22 cellular contexts compared by ENCODE assay signal in the genomic region with DNA sequence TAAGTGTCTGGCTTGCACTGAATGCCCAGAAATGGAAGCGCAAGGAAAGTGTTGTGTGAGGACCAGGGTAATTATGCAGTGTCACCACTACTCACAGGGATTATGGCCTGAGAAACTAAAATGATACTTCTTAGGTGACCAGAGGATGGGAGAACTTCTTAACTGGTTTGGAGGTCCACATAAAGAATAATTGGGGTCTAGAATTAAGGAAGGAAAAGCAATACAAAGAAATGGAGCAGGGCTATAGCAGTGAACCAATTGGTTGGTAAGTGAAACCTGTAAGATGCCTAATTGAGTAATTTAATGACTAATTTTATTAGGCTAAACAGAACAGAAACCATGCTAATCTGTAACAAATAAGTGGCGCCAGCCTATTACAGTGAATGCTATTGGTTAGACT. TPM values are rescaled to one million over a fixed set of nuclear protein-coding genes. Genes with fewer than 3 reads are reported as not detected.
DNase-seq lines count a peak whose midpoint lies in the region; ATAC-seq and TF ChIP-seq lines count a peak whose summit lies in the region.
"Had no signal": no experiment of that assay in that cellular context is flagged by ENCODE, and none has a peak within 500 bp of the region (broad histone marks: within the 10 kb centered on the region; RNA-seq: fewer than 3 reads in every experiment).

No MANE protein-coding gene starts in this region.

- POLR2A ChIA-PET in CD8-positive, alpha-beta memory T cell (lab: Charles Lee), result no interaction called here
- POLR2A ChIA-PET in naive thymus-derived CD8-positive, alpha-beta T cell (lab: Charles Lee), result interaction anchor here (0.5 kb wide), 1 partner anchor 421 kb away, joined by 3 read pairs; no protein-coding TSS in a partner anchor

- H3K9me3 ChIP-seq in CD4-positive, CD25-positive, alpha-beta regulatory T cell (ENCODE audit: control insufficient read depth in 2 of 2, low read length in 2 of 2), result no peaks in the 10 kb centered on the region
- H3K9me3 ChIP-seq in CD8-positive, alpha-beta memory T cell (ENCODE audit: low read length), result no peaks in the 10 kb centered on the region
- H3K9me3 ChIP-seq: body of pancreas, colonic mucosa, esophagus muscularis mucosa, gastroesophageal sphincter, pancreas, tibial artery had no signal

- H3K36me3 Mint-ChIP-seq in CD4-positive, CD25-positive, alpha-beta regulatory T cell, result no peaks in the 10 kb centered on the region
- H3K36me3 Mint-ChIP-seq in CD8-positive, alpha-beta memory T cell, result peaks cover 0 to 9% (median 6%) of the 10 kb centered on the region in 3 donors
- peaks cover 0 to 19% (median 2%) of the 10 kb centered on the region in 3 donors for H3K36me3 Mint-ChIP-seq in naive thymus-derived CD8-positive, alpha-beta T cell

- H3K9me3 Mint-ChIP-seq in CD4-positive, CD25-positive, alpha-beta regulatory T cell, result no peaks in the 10 kb centered on the region
- H3K9me3 Mint-ChIP-seq in CD8-positive, alpha-beta memory T cell, result no peaks in the 10 kb centered on the region
- H3K9me3 Mint-ChIP-seq in naive thymus-derived CD8-positive, alpha-beta T cell, result no peaks in the 10 kb centered on the region
- H3K9me3 Mint-ChIP-seq: activated T-helper 17 cell treated with anti-CD3 and anti-CD28 coated beads, Interleukin-2, amount 50 U/mL, for 72 hours; stimulated activated naive CD8-positive, alpha-beta T cell treated with anti-CD3 and anti-CD28 coated beads, Interleukin-15, amount 100 ng/mL, for 72 hours had no signal

- no peaks in the 10 kb centered on the region for H3K27me3 ChIP-seq in CD4-positive, CD25-positive, alpha-beta regulatory T cell (ENCODE audit: control insufficient read depth, insufficient read depth, low read length)
- no peaks in the 10 kb centered on the region for H3K27me3 ChIP-seq in CD8-positive, alpha-beta memory T cell (ENCODE audit: insufficient read depth, low read length, poor library complexity, severe bottlenecking)
- H3K27me3 ChIP-seq: body of pancreas, colonic mucosa, esophagus muscularis mucosa, gastroesophageal sphincter, pancreas, tibial artery had no signal

- CTCF ChIA-PET in CD8-positive, alpha-beta memory T cell (lab: Charles Lee), result no interaction called here

- no peak overlapping the region for H3K4me3 ChIP-seq in CD4-positive, CD25-positive, alpha-beta regulatory T cell (ENCODE audit: low read depth, low read length)
- H3K4me3 ChIP-seq in CD8-positive, alpha-beta memory T cell (ENCODE audit: low read length), result no peak overlapping the region
- H3K4me3 ChIP-seq: body of pancreas, colonic mucosa, esophagus muscularis mucosa, gastroesophageal sphincter, pancreas, tibial artery had no signal

- H3K4me1 ChIP-seq in CD4-positive, CD25-positive, alpha-beta regulatory T cell (ENCODE audit: control insufficient read depth, insufficient read depth, low read length, poor library complexity, severe bottlenecking), result peaks cover 39% of the 10 kb centered on the region
- peaks cover 31% of the 10 kb centered on the region for H3K4me1 ChIP-seq in CD8-positive, alpha-beta memory T cell (ENCODE audit: insufficient read depth, low read length)

- no peak overlapping the region for H3K27ac ChIP-seq in CD4-positive, CD25-positive, alpha-beta regulatory T cell (ENCODE audit: insufficient read depth, low read length, poor library complexity, severe bottlenecking)
- no peak overlapping the region for H3K27ac ChIP-seq in CD8-positive, alpha-beta memory T cell (ENCODE audit: low read depth, low read length)
- H3K27ac ChIP-seq in VCaP, result peak overlapping the region; percentile 32
- H3K27ac ChIP-seq: colonic mucosa, esophagus muscularis mucosa, pancreas, tibial artery had no signal

- peak overlapping the region in 2 of 4 donors; percentile 19 to 23 for H3K4me3 Mint-ChIP-seq in CD4-positive, CD25-positive, alpha-beta regulatory T cell
- H3K4me3 Mint-ChIP-seq in CD8-positive, alpha-beta memory T cell, result peak overlapping the region in 1 of 7 donors; percentile 0
- H3K4me3 Mint-ChIP-seq in naive thymus-derived CD8-positive, alpha-beta T cell, result no peak overlapping the region
- H3K4me3 Mint-ChIP-seq: activated CD8-positive, alpha-beta memory T cell treated with anti-CD3 and anti-CD28 coated beads, Interleukin-2, amount 10 ng/mL, durations not matched to agents 7 days and 5 days; activated T-helper 17 cell treated with anti-CD3 and anti-CD28 coated beads, Interleukin-2, amount 50 U/mL, for 72 hours; stimulated activated naive CD8-positive, alpha-beta T cell treated with anti-CD3 and anti-CD28 coated beads, Interleukin-15, amount 100 ng/mL, for 72 hours had no signal

- no peak for TF ChIP-seq CTCF in VCaP (conservative IDR thresholded peaks at IDR 0.05)

- peaks cover 4% of the 10 kb centered on the region for H3K36me3 ChIP-seq in CD4-positive, CD25-positive, alpha-beta regulatory T cell (ENCODE audit: control insufficient read depth, insufficient read depth, low read length)
- peaks cover 4% of the 10 kb centered on the region for H3K36me3 ChIP-seq in CD8-positive, alpha-beta memory T cell (ENCODE audit: insufficient read depth, low read length)
- H3K36me3 ChIP-seq: colonic mucosa, pancreas had no signal

- no peak for ATAC-seq in CD4-positive, CD25-positive, alpha-beta regulatory T cell (ENCODE audit: low read depth in 2 of 2)
- no peak for ATAC-seq in naive thymus-derived CD8-positive, alpha-beta T cell
- ATAC-seq in HG03108 (IDR thresholded peaks at IDR 0.05; ENCODE audit: unreplicated experiment), result no peak
- ATAC-seq in sciatic nerve, result no peak
- ATAC-seq: activated CD8-positive, alpha-beta memory T cell treated with anti-CD3 and anti-CD28 coated beads, Interleukin-2, amount 10 ng/mL, durations not matched to agents 7 days and 5 days; activated T-helper 17 cell treated with anti-CD3 and anti-CD28 coated beads, Interleukin-2, amount 50 U/mL, for 72 hours; body of pancreas; gastroesophageal sphincter; pancreas; stimulated activated naive CD8-positive, alpha-beta T cell treated with anti-CD3 and anti-CD28 coated beads, Interleukin-15, amount 100 ng/mL, for 72 hours had no signal

- peak overlapping the region; percentile 23 to 94 (median 30) for H3K27ac Mint-ChIP-seq in CD4-positive, CD25-positive, alpha-beta regulatory T cell
- peak overlapping the region; percentile 24 to 89 (median 54) for H3K27ac Mint-ChIP-seq in CD8-positive, alpha-beta memory T cell
- H3K27ac Mint-ChIP-seq in naive thymus-derived CD8-positive, alpha-beta T cell, result peak overlapping the region; percentile 7 to 73 (median 42)
- H3K27ac Mint-ChIP-seq: activated CD8-positive, alpha-beta memory T cell treated with anti-CD3 and anti-CD28 coated beads, Interleukin-2, amount 10 ng/mL, durations not matched to agents 7 days and 5 days; activated T-helper 17 cell treated with anti-CD3 and anti-CD28 coated beads, Interleukin-2, amount 50 U/mL, for 72 hours had no signal

- no peaks in the 10 kb centered on the region for H3K27me3 Mint-ChIP-seq in CD4-positive, CD25-positive, alpha-beta regulatory T cell
- peaks cover 0 to 2% of the 10 kb centered on the region in 2 donors for H3K27me3 Mint-ChIP-seq in CD8-positive, alpha-beta memory T cell
- no peaks in the 10 kb centered on the region for H3K27me3 Mint-ChIP-seq in naive thymus-derived CD8-positive, alpha-beta T cell
- H3K27me3 Mint-ChIP-seq: activated CD8-positive, alpha-beta memory T cell treated with anti-CD3 and anti-CD28 coated beads, Interleukin-2, amount 10 ng/mL, durations not matched to agents 7 days and 5 days; activated T-helper 17 cell treated with anti-CD3 and anti-CD28 coated beads, Interleukin-2, amount 50 U/mL, for 72 hours; stimulated activated naive CD8-positive, alpha-beta T cell treated with anti-CD3 and anti-CD28 coated beads, Interleukin-15, amount 100 ng/mL, for 72 hours had no signal

- no peak for DNase-seq in CD4-positive, CD25-positive, alpha-beta regulatory T cell
- DNase-seq in CD8-positive, alpha-beta memory T cell, result no peak
- DNase-seq in naive thymus-derived CD8-positive, alpha-beta T cell, result no peak
- no peak for DNase-seq in SKM-1 (lab: John Stamatoyannopoulos, UW; ENCODE audit: unreplicated experiment)
- DNase-seq in sciatic nerve (ENCODE audit: low spot score), result no peak
- no peak for DNase-seq in GDM1 (lab: John Stamatoyannopoulos, UW)
- DNase-seq: activated CD4-positive, alpha-beta T cell treated with anti-CD3 and anti-CD28 coated beads for 4 hours; activated CD8-positive, alpha-beta memory T cell treated with anti-CD3 and anti-CD28 coated beads, Interleukin-2, amount 10 ng/mL, durations not matched to agents 7 days and 5 days; body of pancreas; colonic mucosa; GOT3; kidney; NCI-H2081 treated with DMSO at 0.1 percent for 48 hours; pancreas; stimulated activated naive CD8-positive, alpha-beta T cell treated with anti-CD3 and anti-CD28 coated beads, Interleukin-15, amount 100 ng/mL, for 72 hours; T-helper 1 cell; tibial artery had no signal

- intact Hi-C loops in sciatic nerve (cut with DNase I), result no loop called here

- peaks cover 8 to 41% (median 26%) of the 10 kb centered on the region in 4 donors for H3K4me1 Mint-ChIP-seq in CD4-positive, CD25-positive, alpha-beta regulatory T cell
- H3K4me1 Mint-ChIP-seq in CD8-positive, alpha-beta memory T cell, result peaks cover 15 to 37% (median 16%) of the 10 kb centered on the region in 3 donors
- peaks cover 11 to 23% (median 14%) of the 10 kb centered on the region in 4 donors for H3K4me1 Mint-ChIP-seq in naive thymus-derived CD8-positive, alpha-beta T cell
- H3K4me1 Mint-ChIP-seq: stimulated activated naive CD8-positive, alpha-beta T cell treated with anti-CD3 and anti-CD28 coated beads, Interleukin-15, amount 100 ng/mL, for 72 hours had no signal

RNA-seq across cellular contexts. Expression of a gene that starts 5.3 kb away (rescaled TPM):
- 40.2 TPM for total RNA-seq in CD4-positive, CD25-positive, alpha-beta regulatory T cell
- polyA plus RNA-seq in CD4-positive, CD25-positive, alpha-beta regulatory T cell, result 10 to 100 TPM; 11.3 to 21.1 (median 14.2) TPM
- 10 to 100 TPM; 19.3 to 19.9 TPM for total RNA-seq in CD8-positive, alpha-beta memory T cell
- polyA plus RNA-seq in CD8-positive, alpha-beta memory T cell, result 9.4 TPM
- total RNA-seq in naive thymus-derived CD8-positive, alpha-beta T cell, result 10 to 100 TPM; 23.1 to 24.7 TPM
- 10 to 100 TPM; 12.5 to 19.4 (median 12.7) TPM for polyA plus RNA-seq in naive thymus-derived CD8-positive, alpha-beta T cell
- total RNA-seq in sciatic nerve, result 26.5 TPM

RNA-seq across cellular contexts. Expression of a gene that starts 31.2 kb away (rescaled TPM):
- total RNA-seq in CD4-positive, CD25-positive, alpha-beta regulatory T cell, result 188 TPM
- polyA plus RNA-seq in CD4-positive, CD25-positive, alpha-beta regulatory T cell, result 10 to 100 TPM; 38.3 to 53.0 (median 43.4) TPM
- 10 to 100 TPM; 56.6 to 57.4 TPM for total RNA-seq in CD8-positive, alpha-beta memory T cell
- polyA plus RNA-seq in CD8-positive, alpha-beta memory T cell, result 50.5 TPM
- total RNA-seq in naive thymus-derived CD8-positive, alpha-beta T cell, result 100 to 1,000 TPM; 104 to 106 TPM
- polyA plus RNA-seq in naive thymus-derived CD8-positive, alpha-beta T cell, result 10 to 100 TPM; 28.2 to 49.1 (median 36.7) TPM
- total RNA-seq in sciatic nerve, result 71.8 TPM
